Comparison of ENCODE assay signal across 8 cellular contexts in the genomic region with DNA sequence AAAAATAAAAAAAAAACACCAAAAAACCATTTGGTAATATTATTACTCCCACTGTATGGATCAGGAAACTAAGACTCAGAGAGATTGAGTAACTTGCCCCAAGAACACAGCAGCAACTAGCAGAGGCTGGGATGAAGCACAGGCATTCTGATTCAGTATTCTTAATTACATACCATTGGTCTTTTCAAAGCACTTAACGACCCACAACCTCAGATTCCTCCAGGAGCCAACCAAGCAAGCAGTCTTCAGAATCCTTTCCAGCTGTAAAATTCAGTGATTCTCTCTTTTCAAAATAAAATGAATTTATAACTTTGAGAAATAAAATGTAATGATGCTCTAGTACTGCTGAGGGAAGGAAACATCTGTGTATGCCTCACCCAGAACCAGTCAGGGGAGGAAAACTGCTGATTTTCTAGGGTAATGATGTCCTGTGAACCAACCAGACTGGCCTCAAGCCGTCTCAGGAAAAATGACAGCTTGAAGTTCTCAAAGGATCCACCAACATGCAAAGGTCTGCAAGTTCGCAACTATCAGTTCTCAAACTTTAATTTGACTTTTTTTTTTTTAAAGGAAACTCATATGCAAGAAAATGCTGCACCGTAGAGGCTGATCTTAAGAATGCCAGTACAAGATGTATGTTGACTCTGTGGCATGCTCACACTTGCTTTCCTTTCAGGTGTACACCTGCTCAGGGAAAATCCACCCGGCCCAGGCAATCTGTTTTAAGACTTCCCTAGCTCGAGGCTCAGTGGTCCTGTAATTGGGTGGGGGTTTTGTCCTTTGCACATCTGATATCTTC. TPM values are rescaled to one million over a fixed set of nuclear protein-coding genes. Genes with fewer than 3 reads are reported as not detected.
DNase-seq lines count a peak whose midpoint lies in the region; ATAC-seq and TF ChIP-seq lines count a peak whose summit lies in the region.

No MANE protein-coding gene starts in this region.

- H3K9me3 Mint-ChIP-seq in activated T-cell treated with anti-CD3 and anti-CD28 coated beads, Interleukin-2, amount 50 U/mL, for 72 hours: no peaks in the 10 kb centered on the region
- no peaks in the 10 kb centered on the region for H3K9me3 Mint-ChIP-seq in central memory CD8-positive, alpha-beta T cell
- no peaks in the 10 kb centered on the region for H3K9me3 Mint-ChIP-seq in neural crest cell

- DNase-seq in activated T-cell treated with anti-CD3 and anti-CD28 coated beads, Interleukin-2, amount 50 U/mL, for 72 hours: no peak
- no peak for DNase-seq in activated T-cell treated with anti-CD3 and anti-CD28 coated beads for 4 hours
- no peak for DNase-seq in central memory CD8-positive, alpha-beta T cell (ENCODE audit: low spot score in 2 of 2)
- no peak for DNase-seq in neural crest cell (ENCODE audit: low read depth, low spot score)
- DNase-seq in GF-D8 (lab: John Stamatoyannopoulos, UW): no peak
- DNase-seq in NCI-H524 (lab: John Stamatoyannopoulos, UW): no peak
- DNase-seq in ecto neural progenitor cell (ENCODE audit: low spot score): no peak

- no peak for TF ChIP-seq CTCF in neural crest cell (conservative IDR thresholded peaks at IDR 0.05)

- peaks cover 30% of the 10 kb centered on the region for H3K4me1 ChIP-seq in HUES48 (ENCODE audit: control insufficient read depth, insufficient read depth, low read length)

- H3K4me3 Mint-ChIP-seq in activated T-cell treated with anti-CD3 and anti-CD28 coated beads, Interleukin-2, amount 50 U/mL, for 72 hours: peak overlapping the region; percentile 60 to 61
- peak overlapping the region; percentile 83 for H3K4me3 Mint-ChIP-seq in central memory CD8-positive, alpha-beta T cell
- H3K4me3 Mint-ChIP-seq in neural crest cell: peak overlapping the region; percentile 24

- peaks cover 26% of the 10 kb centered on the region for H3K27me3 Mint-ChIP-seq in activated T-cell treated with anti-CD3 and anti-CD28 coated beads, Interleukin-2, amount 50 U/mL, for 72 hours (ENCODE audit: low read depth)
- peaks cover 3% of the 10 kb centered on the region for H3K27me3 Mint-ChIP-seq in central memory CD8-positive, alpha-beta T cell
- H3K27me3 Mint-ChIP-seq in neural crest cell (ENCODE audit: low read depth): no peaks in the 10 kb centered on the region

- no peaks in the 10 kb centered on the region for H3K36me3 Mint-ChIP-seq in activated T-cell treated with anti-CD3 and anti-CD28 coated beads, Interleukin-2, amount 50 U/mL, for 72 hours (ENCODE audit: insufficient read depth in 2 of 2)
- no peaks in the 10 kb centered on the region for H3K36me3 Mint-ChIP-seq in central memory CD8-positive, alpha-beta T cell (ENCODE audit: insufficient read depth)
- peaks cover 4% of the 10 kb centered on the region for H3K36me3 Mint-ChIP-seq in neural crest cell (ENCODE audit: low read depth)

- H3K9me3 ChIP-seq in HUES48 (ENCODE audit: control insufficient read depth, insufficient read depth, low read length): no peaks in the 10 kb centered on the region

- H3K36me3 ChIP-seq in HUES48 (ENCODE audit: control insufficient read depth, insufficient read depth, low read length): no peaks in the 10 kb centered on the region

- H3K27me3 ChIP-seq in HUES48 (ENCODE audit: control insufficient read depth, insufficient read depth, low read length): no peaks in the 10 kb centered on the region

- peak; percentile 1 to 7 for ATAC-seq in activated T-cell treated with anti-CD3 and anti-CD28 coated beads, Interleukin-2, amount 50 U/mL, for 72 hours (replicated peaks in 1 of 2)
- peak; percentile 41 for ATAC-seq in central memory CD8-positive, alpha-beta T cell (replicated peaks; ENCODE audit: extremely low read depth, poor library complexity, severe bottlenecking)

- no peak overlapping the region for H3K4me3 ChIP-seq in HUES48 (ENCODE audit: low read depth, low read length)

- peak overlapping the region; percentile 31 for H3K27ac ChIP-seq in HUES48 (ENCODE audit: low read depth, low read length)

- H3K9ac ChIP-seq in HUES48 (ENCODE audit: low read depth, low read length): no peak overlapping the region

- H3K27ac Mint-ChIP-seq in activated T-cell treated with anti-CD3 and anti-CD28 coated beads, Interleukin-2, amount 50 U/mL, for 72 hours: no peak overlapping the region
- H3K27ac Mint-ChIP-seq in central memory CD8-positive, alpha-beta T cell (ENCODE audit: low read depth): peak overlapping the region; percentile 61
- peak overlapping the region; percentile 5 for H3K27ac Mint-ChIP-seq in neural crest cell (ENCODE audit: unreplicated experiment)

- H3K4me1 Mint-ChIP-seq in activated T-cell treated with anti-CD3 and anti-CD28 coated beads, Interleukin-2, amount 50 U/mL, for 72 hours (ENCODE audit: low read depth): peaks cover 51% of the 10 kb centered on the region
- peaks cover 29% of the 10 kb centered on the region for H3K4me1 Mint-ChIP-seq in central memory CD8-positive, alpha-beta T cell
- H3K4me1 Mint-ChIP-seq in neural crest cell: peaks cover 80% of the 10 kb centered on the region

RNA-seq across cellular contexts. Expression of a gene that starts 9.0 kb away (rescaled TPM):
- total RNA-seq in activated T-cell treated with anti-CD3 and anti-CD28 coated beads, Interleukin-2, amount 50 U/mL, for 72 hours: 1 to 10 TPM; 1.1 to 1.4 TPM
- 73.7 and 86.9 TPM in 2 replicates for total RNA-seq in neural crest cell

RNA-seq across cellular contexts. Expression of a gene that starts 41.9 kb away (rescaled TPM):
- total RNA-seq in activated T-cell treated with anti-CD3 and anti-CD28 coated beads, Interleukin-2, amount 50 U/mL, for 72 hours: 10 to 100 TPM; 42.6 to 44.6 TPM
- total RNA-seq in neural crest cell: 139 and 142 TPM in 2 replicates

Comparison
In these comparisons a context has a peak if more than half of its experiments do, and no peak if none do; other contexts are left out.
1. H3K4me3 Mint-ChIP-seq: peak in every context shown above with its lines; median percentile 83 in central memory CD8-positive, alpha-beta T cell; 60 in activated T-cell treated with anti-CD3 and anti-CD28 coated beads, Interleukin-2, amount 50 U/mL, for 72 hours; 24 in neural crest cell.
2. RNA of a gene that starts 9.0 kb away (total RNA-seq): 73.7 to 86.9 TPM in neural crest cell; 1.1 to 1.4 TPM in activated T-cell treated with anti-CD3 and anti-CD28 coated beads, Interleukin-2, amount 50 U/mL, for 72 hours; every median in the first group is over 10 times any median in the second.